In genomic region chr2:108847000-108847399, GRCh38 we compare ENCODE assay signal across 8 cellular contexts.
"Had no signal": no experiment of that assay in that cellular context is flagged by ENCODE, and none has a peak within 500 bp of the region (broad histone marks: within the 10 kb centered on the region; RNA-seq: fewer than 3 reads in every experiment).

No MANE protein-coding gene starts in this region.

- FAIRE-seq: K562 had no signal

- DNase-seq: GM23248, GOT3, H7, HFFc6, IMR-90 had no signal

- H3K4me1 ChIP-seq: HAP-1 had no signal

- H3K9ac ChIP-seq: GM23248 had no signal

- H3K27ac ChIP-seq: GM23248, HL-60 had no signal

- H3K9me3 ChIP-seq: HAP-1 had no signal

- H3K4me3 ChIP-seq: GM23248, HAP-1, K562 had no signal
